ENCODE assay signal across 22 cellular contexts in genomic region chr6:20379231-20379630, GRCh38.
"Had no signal": no experiment of that assay in that cellular context is flagged by ENCODE, and none has a peak within 500 bp of the region (broad histone marks: within the 10 kb centered on the region; RNA-seq: fewer than 3 reads in every experiment).

No MANE protein-coding gene starts in this region.

- H3K36me3 ChIP-seq: ascending aorta, gastroesophageal sphincter, ovary, thoracic aorta, upper lobe of right lung had no signal

- H3K4me3 Mint-ChIP-seq: activated CD4-positive, alpha-beta memory T cell treated with anti-CD3 and anti-CD28 coated beads for 36 hours; activated CD8-positive, alpha-beta memory T cell treated with anti-CD3 and anti-CD28 coated beads, Interleukin-2, amount 10 ng/mL, durations not matched to agents 7 days and 5 days; activated naive CD4-positive, alpha-beta T cell treated with anti-CD3 and anti-CD28 coated beads for 36 hours; dendritic cell treated with granulocyte-macrophage colony-stimulating factor and Interleukin-4, amounts not matched to agents 40 ng/mL and 50 ng/mL, for 4 days; neural crest cell; stimulated activated effector memory CD8-positive, alpha-beta T cell treated with anti-CD3 and anti-CD28 coated beads, Interleukin-12 subunit alpha, Interleukin-12 subunit beta, amount 100 ng/mL, for 72 hours had no signal

- H3K36me3 Mint-ChIP-seq: activated CD4-positive, alpha-beta memory T cell treated with anti-CD3 and anti-CD28 coated beads for 36 hours; activated CD8-positive, alpha-beta memory T cell treated with anti-CD3 and anti-CD28 coated beads, Interleukin-2, amount 10 ng/mL, durations not matched to agents 7 days and 5 days; stimulated activated effector memory CD8-positive, alpha-beta T cell treated with anti-CD3 and anti-CD28 coated beads, Interleukin-12 subunit alpha, Interleukin-12 subunit beta, amount 100 ng/mL, for 72 hours had no signal

- H3K4me1 Mint-ChIP-seq: neural crest cell had no signal

- H3K27ac ChIP-seq: ascending aorta, gastroesophageal sphincter, ovary, thoracic aorta, upper lobe of right lung, VCaP had no signal

- DNase-seq: activated CD4-positive, alpha-beta memory T cell treated with anti-CD3 and anti-CD28 coated beads for 36 hours; activated CD4-positive, alpha-beta T cell treated with anti-CD3 and anti-CD28 coated beads for 1 hour; activated CD8-positive, alpha-beta memory T cell treated with anti-CD3 and anti-CD28 coated beads, Interleukin-2, amount 10 ng/mL, durations not matched to agents 7 days and 5 days; activated naive CD4-positive, alpha-beta T cell treated with anti-CD3 and anti-CD28 coated beads for 36 hours; activated T-cell treated with anti-CD3 and anti-CD28 coated beads, Interleukin-2, amount 50 U/mL, for 1 hour; effector memory CD4-positive, alpha-beta T cell; left colon; midbrain; ovary; stimulated activated CD4-positive, alpha-beta T cell treated with anti-CD3 and anti-CD28 coated beads, Interleukin-12 subunit alpha, Interleukin-12 subunit beta, amount 100 ng/mL, for 4 hours; stimulated activated CD4-positive, alpha-beta T cell treated with anti-CD3 and anti-CD28 coated beads, Interleukin-2, amount 100 ng/mL, for 24 hours; upper lobe of right lung had no signal

- H3K27ac Mint-ChIP-seq: activated CD4-positive, alpha-beta memory T cell treated with anti-CD3 and anti-CD28 coated beads for 36 hours; activated CD8-positive, alpha-beta memory T cell treated with anti-CD3 and anti-CD28 coated beads, Interleukin-2, amount 10 ng/mL, durations not matched to agents 7 days and 5 days; activated naive CD4-positive, alpha-beta T cell treated with anti-CD3 and anti-CD28 coated beads for 36 hours; activated T-helper 2 cell treated with anti-CD3 and anti-CD28 coated beads, Interferon-gamma antibody, Interleukin-2, Interleukin-4, amounts not matched to agents 10 μg/mL and 5 μg/mL and 100 μg/mL, durations not matched to agents 14 hours and 24 hours and 36 hours; dendritic cell treated with granulocyte-macrophage colony-stimulating factor and Interleukin-4, amounts not matched to agents 40 ng/mL and 50 ng/mL, for 4 days; stimulated activated effector memory CD8-positive, alpha-beta T cell treated with anti-CD3 and anti-CD28 coated beads, Interleukin-12 subunit alpha, Interleukin-12 subunit beta, amount 100 ng/mL, for 72 hours had no signal

- ATAC-seq: activated CD8-positive, alpha-beta memory T cell treated with anti-CD3 and anti-CD28 coated beads, Interleukin-2, amount 10 ng/mL, durations not matched to agents 7 days and 5 days; gastroesophageal sphincter; left colon; sciatic nerve; stimulated activated effector memory CD8-positive, alpha-beta T cell treated with anti-CD3 and anti-CD28 coated beads, Interleukin-12 subunit alpha, Interleukin-12 subunit beta, amount 100 ng/mL, for 72 hours; upper lobe of right lung had no signal

- H3K27me3 Mint-ChIP-seq: activated CD4-positive, alpha-beta memory T cell treated with anti-CD3 and anti-CD28 coated beads for 36 hours; dendritic cell treated with granulocyte-macrophage colony-stimulating factor and Interleukin-4, amounts not matched to agents 40 ng/mL and 50 ng/mL, for 4 days had no signal

- H3K4me3 ChIP-seq: ascending aorta, gastroesophageal sphincter, lung, ovary, thoracic aorta, upper lobe of right lung had no signal

- H3K9me3 ChIP-seq: ascending aorta, gastroesophageal sphincter, ovary, thoracic aorta, upper lobe of right lung had no signal
